30 cellular contexts compared by ENCODE assay signal in the genomic region with DNA sequence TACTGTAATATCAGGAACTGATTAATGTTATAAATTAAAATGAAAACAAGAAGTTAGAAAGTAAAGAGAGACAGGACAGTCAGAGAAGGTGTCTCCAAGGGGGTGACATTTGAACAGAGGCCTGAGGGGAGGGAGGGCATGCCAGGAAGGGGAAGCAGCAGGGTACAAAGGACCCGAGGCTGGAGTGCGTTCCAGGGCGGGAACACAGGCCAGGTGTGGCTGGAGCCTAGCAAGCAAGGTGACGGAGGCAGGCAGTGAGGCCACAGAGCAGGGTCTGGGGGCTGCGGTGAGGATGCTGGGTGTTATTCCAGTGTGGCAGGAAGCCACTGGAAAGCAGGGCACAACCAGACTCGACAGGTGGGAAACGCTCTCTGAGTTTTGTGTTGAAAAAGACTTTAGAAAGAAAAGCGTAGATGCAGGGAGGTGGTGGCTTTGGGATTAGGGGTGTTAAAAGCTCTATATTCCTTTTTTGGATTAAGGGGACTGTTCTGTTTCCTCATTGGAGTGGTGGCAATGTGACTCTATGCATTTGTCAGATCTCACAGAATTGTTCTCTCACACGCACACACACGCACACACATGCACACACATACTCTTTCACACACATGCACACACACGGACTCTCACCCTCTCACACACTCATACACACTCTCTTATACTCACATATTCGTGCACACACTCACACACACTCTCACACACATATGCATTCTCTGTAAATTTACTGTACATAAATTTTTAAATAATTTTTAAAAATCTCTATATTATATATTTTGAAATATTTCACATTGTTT.
DNase-seq lines count a peak whose midpoint lies in the region; ATAC-seq and TF ChIP-seq lines count a peak whose summit lies in the region.
"Had no signal": no experiment of that assay in that cellular context is flagged by ENCODE, and none has a peak within 500 bp of the region (broad histone marks: within the 10 kb centered on the region; RNA-seq: fewer than 3 reads in every experiment).

No MANE protein-coding gene starts in this region.

- intact Hi-C loops in spleen (cut with DNase I; ENCODE audit: low total_unique reads) = no loop called here

- H3K4me3 ChIP-seq in GM23338 (no peak overlapping the region), RWPE2 (ENCODE audit: severe bottlenecking) (no peak overlapping the region), spleen (no peak overlapping the region)
- H3K4me3 ChIP-seq: BLaER1 treated with 17β-estradiol and CSF1 and Interleukin-3, amounts not matched to agents 10 nM and 100 nM; breast epithelium; heart left ventricle; K562; prostate gland; upper lobe of left lung had no signal

- peaks cover 4% of the 10 kb centered on the region for H3K27me3 Mint-ChIP-seq in GM23338 (ENCODE audit: insufficient read depth, low read depth, poor library complexity)
- H3K27me3 Mint-ChIP-seq: activated CD8-positive, alpha-beta T cell treated with anti-CD3 and anti-CD28 coated beads for 36 hours; activated naive CD4-positive, alpha-beta T cell treated with anti-CD3 and anti-CD28 coated beads, Interleukin-2, amount 50 U/mL, for 24 hours had no signal

- no peak for TF ChIP-seq POLR2A in spleen (IDR thresholded peaks at IDR 0.05)

- no peaks in the 10 kb centered on the region for H3K36me3 ChIP-seq in GM23338 (ENCODE audit: insufficient read depth)
- no peaks in the 10 kb centered on the region for H3K36me3 ChIP-seq in RWPE2 (ENCODE audit: low read depth)
- H3K36me3 ChIP-seq in spleen = no peaks in the 10 kb centered on the region
- H3K36me3 ChIP-seq: BLaER1 treated with 17β-estradiol and CSF1 and Interleukin-3, amounts not matched to agents 10 nM and 100 nM; breast epithelium; heart left ventricle; prostate gland; upper lobe of left lung had no signal

- ATAC-seq in GM23338 = peak; percentile 79
- no peak for ATAC-seq in RWPE2 (ENCODE audit: low read depth)
- no peak for ATAC-seq in stimulated activated naive CD8-positive, alpha-beta T cell treated with anti-CD3 and anti-CD28 coated beads, Interleukin-15, Interleukin-2, amounts not matched to agents 100 U/mL and 50 U/mL, for 24 hours
- ATAC-seq: activated CD8-positive, alpha-beta T cell treated with anti-CD3 and anti-CD28 coated beads for 36 hours; activated T-cell treated with anti-CD3 and anti-CD28 coated beads, Interleukin-2, amount 50 U/mL, for 72 hours; heart left ventricle; K562; left cardiac atrium; T-cell had no signal

- DNase-seq in GM23338 (ENCODE audit: low spot score) (peak; percentile 52), RWPE2 (ENCODE audit: low spot score) (peak; percentile 34), iPS-NIHi7 (ENCODE audit: extremely low spot score) (peak; percentile 46), spleen (peak; percentile 41), NCI-H510A (lab: John Stamatoyannopoulos, UW) (no peak), NCI-H187 treated with DMSO at 0.1 percent for 48 hours (lab: John Stamatoyannopoulos, UW) (no peak), DMS53 (lab: John Stamatoyannopoulos, UW) (no peak)
- no peak for DNase-seq in stimulated activated naive CD8-positive, alpha-beta T cell treated with anti-CD3 and anti-CD28 coated beads, Interleukin-15, Interleukin-2, amounts not matched to agents 100 U/mL and 50 U/mL, for 24 hours
- DNase-seq: activated CD8-positive, alpha-beta T cell treated with anti-CD3 and anti-CD28 coated beads for 36 hours; activated T-cell treated with anti-CD3 and anti-CD28 coated beads, Interleukin-2, amount 50 U/mL, for 72 hours; amygdala; Caco-2; DND-41; effector memory CD4-positive, alpha-beta T cell; erythroblast; HCEC 1CT; left cardiac atrium; mesenchymal stem cell; NCI-H1105 treated with DMSO at 0.1 percent for 48 hours; NCI-H2081 treated with DMSO at 0.1 percent for 48 hours; NCI-H345; NCI-H774 had no signal

- H3K4me2 ChIP-seq in GM23338 = no peak overlapping the region
- H3K4me2 ChIP-seq: BLaER1 treated with 17β-estradiol and CSF1 and Interleukin-3, amounts not matched to agents 10 nM and 100 nM had no signal

- WGBS in spleen, 5 donors = 72 to 75% (median 72%) methylated on average over 12 of the region's 12 CpGs

- H3K4me1 Mint-ChIP-seq in GM23338 = peaks cover 12% of the 10 kb centered on the region; the same call in 2 of the 3 replicates
- H3K4me1 Mint-ChIP-seq: activated naive CD4-positive, alpha-beta T cell treated with anti-CD3 and anti-CD28 coated beads, Interleukin-2, amount 50 U/mL, for 24 hours; T-cell had no signal

- H3K4me1 ChIP-seq in GM23338 (ENCODE audit: insufficient read depth) (no peaks in the 10 kb centered on the region), RWPE2 (ENCODE audit: insufficient read depth, poor library complexity, severe bottlenecking) (no peaks in the 10 kb centered on the region), spleen (no peaks in the 10 kb centered on the region)
- H3K4me1 ChIP-seq: BLaER1 treated with 17β-estradiol and CSF1 and Interleukin-3, amounts not matched to agents 10 nM and 100 nM; breast epithelium; Caco-2; heart left ventricle; prostate gland; upper lobe of left lung had no signal

- H3F3A ChIP-seq in GM23338 (replicated peaks; ENCODE audit: low read depth) = no peaks in the 10 kb centered on the region

- peak overlapping the region; percentile 74; the same call in 1 of the 2 replicates for H2AFZ ChIP-seq in GM23338

- H3K9me3 ChIP-seq in RWPE2 (ENCODE audit: severe bottlenecking) (no peaks in the 10 kb centered on the region), spleen (peaks cover 0 to 31% (median 28%) of the 10 kb centered on the region in 8 donors)
- H3K9me3 ChIP-seq: Caco-2, prostate gland had no signal

- TF ChIP-seq CTCF in GM23338 (conservative IDR thresholded peaks at IDR 0.05; ENCODE audit: low read depth in 2 of 2) (no peak), RWPE2 (IDR thresholded peaks at IDR 0.05; ENCODE audit: poor library complexity, severe bottlenecking) (no peak), spleen (IDR thresholded peaks at IDR 0.05 in 8 of 11, conservative IDR thresholded peaks at IDR 0.05 in 3 of 11) (no peak)

- no peak overlapping the region for H3K27ac ChIP-seq in GM23338 (ENCODE audit: low read depth)
- H3K27ac ChIP-seq in RWPE2 (ENCODE audit: poor library complexity, severe bottlenecking) = no peak overlapping the region
- H3K27ac ChIP-seq in spleen = no peak overlapping the region
- H3K27ac ChIP-seq: BLaER1 treated with 17β-estradiol and CSF1 and Interleukin-3, amounts not matched to agents 10 nM and 100 nM; breast epithelium; heart left ventricle; prostate gland; upper lobe of left lung had no signal

- H3K27me3 ChIP-seq in GM23338 (ENCODE audit: insufficient read depth) (no peaks in the 10 kb centered on the region), RWPE2 (ENCODE audit: insufficient read depth, poor library complexity, severe bottlenecking) (no peaks in the 10 kb centered on the region), spleen (replicated peaks in 1 of 7) (peaks cover 0 to 4% (median 0%) of the 10 kb centered on the region in 7 donors)
- H3K27me3 ChIP-seq: BLaER1 treated with 17β-estradiol and CSF1 and Interleukin-3, amounts not matched to agents 10 nM and 100 nM; breast epithelium; upper lobe of left lung had no signal

- H3K9me2 ChIP-seq in GM23338 (ENCODE audit: insufficient read depth) = no peaks in the 10 kb centered on the region

- no peaks in the 10 kb centered on the region for H3K79me2 ChIP-seq in GM23338 (replicated peaks; ENCODE audit: insufficient read depth)

- H4K20me1 ChIP-seq in GM23338 (replicated peaks; ENCODE audit: insufficient read depth) = no peaks in the 10 kb centered on the region
- H4K20me1 ChIP-seq: BLaER1 treated with 17β-estradiol and CSF1 and Interleukin-3, amounts not matched to agents 10 nM and 100 nM had no signal

- peaks cover 32% of the 10 kb centered on the region for H3K9me3 Mint-ChIP-seq in GM23338

- H3K36me3 Mint-ChIP-seq in GM23338 (ENCODE audit: low read depth) = peaks cover 8% of the 10 kb centered on the region; the same call in 1 of the 3 replicates

- H3K4me3 Mint-ChIP-seq in GM23338 = no peak overlapping the region
- H3K4me3 Mint-ChIP-seq: activated CD8-positive, alpha-beta T cell treated with anti-CD3 and anti-CD28 coated beads for 36 hours; activated naive CD4-positive, alpha-beta T cell treated with anti-CD3 and anti-CD28 coated beads, Interleukin-2, amount 50 U/mL, for 24 hours; activated T-cell treated with anti-CD3 and anti-CD28 coated beads, Interleukin-2, amount 50 U/mL, for 72 hours; T-cell had no signal

- no peak overlapping the region for H3K27ac Mint-ChIP-seq in GM23338
- H3K27ac Mint-ChIP-seq: activated CD8-positive, alpha-beta T cell treated with anti-CD3 and anti-CD28 coated beads for 36 hours; activated naive CD4-positive, alpha-beta T cell treated with anti-CD3 and anti-CD28 coated beads, Interleukin-2, amount 50 U/mL, for 24 hours; activated T-cell treated with anti-CD3 and anti-CD28 coated beads, Interleukin-2, amount 50 U/mL, for 72 hours; T-cell had no signal

TF ChIP-seq in GM23338, 12 proteins besides CTCF, POLR2A, EP300 and RAD21:
- TF ChIP-seq, protein P1, sequence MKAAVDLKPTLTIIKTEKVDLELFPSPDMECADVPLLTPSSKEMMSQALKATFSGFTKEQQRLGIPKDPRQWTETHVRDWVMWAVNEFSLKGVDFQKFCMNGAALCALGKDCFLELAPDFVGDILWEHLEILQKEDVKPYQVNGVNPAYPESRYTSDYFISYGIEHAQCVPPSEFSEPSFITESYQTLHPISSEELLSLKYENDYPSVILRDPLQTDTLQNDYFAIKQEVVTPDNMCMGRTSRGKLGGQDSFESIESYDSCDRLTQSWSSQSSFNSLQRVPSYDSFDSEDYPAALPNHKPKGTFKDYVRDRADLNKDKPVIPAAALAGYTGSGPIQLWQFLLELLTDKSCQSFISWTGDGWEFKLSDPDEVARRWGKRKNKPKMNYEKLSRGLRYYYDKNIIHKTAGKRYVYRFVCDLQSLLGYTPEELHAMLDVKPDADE (IDR thresholded peaks at IDR 0.05) = no peak
- no peak for TF ChIP-seq ZNF114 (CRISPR knock-in tag; IDR thresholded peaks at IDR 0.05)
- TF ChIP-seq JUNB (IDR thresholded peaks at IDR 0.05; ENCODE audit: unreplicated experiment) = no peak
- no peak for TF ChIP-seq POLR2AphosphoS5 (IDR thresholded peaks at IDR 0.05; ENCODE audit: low read depth)
- TF ChIP-seq EZH2 (IDR thresholded peaks at IDR 0.05; ENCODE audit: low read depth, unreplicated experiment) = no peak
- TF ChIP-seq CREB1 (CRISPR knock-in tag; IDR thresholded peaks at IDR 0.05; ENCODE audit: low read depth) = no peak
- no peak for TF ChIP-seq ZNF331 (CRISPR knock-in tag; IDR thresholded peaks at IDR 0.05; ENCODE audit: low read depth)
- TF ChIP-seq NANOG (IDR thresholded peaks at IDR 0.05; ENCODE audit: borderline replicate concordance) = no peak

Comparison
In these comparisons a context has a peak if more than half of its experiments do, and no peak if none do; other contexts are left out.
1. DNase-seq: peak in GM23338 (single experiment), RWPE2 (single experiment), iPS-NIHi7 (single experiment) and spleen (single experiment); none in NCI-H510A (single experiment), stimulated activated naive CD8-positive, alpha-beta T cell treated with anti-CD3 and anti-CD28 coated beads, Interleukin-15, Interleukin-2, amounts not matched to agents 100 U/mL and 50 U/mL, for 24 hours (single experiment), NCI-H187 treated with DMSO at 0.1 percent for 48 hours (single experiment) and DMS53 (single experiment).